12 cellular contexts compared by ENCODE assay signal in genomic region chr13:110447058-110447511, GRCh38.
A peak's percentile ranks its signal among the peaks of the same experiment; 100 is the strongest.
DNase-seq lines count a peak whose midpoint lies in the region; ATAC-seq, FAIRE-seq and TF ChIP-seq lines count a peak whose summit lies in the region.
"Had no signal": no experiment of that assay in that cellular context is flagged by ENCODE, and none has a peak within 500 bp of the region (broad histone marks: within the 10 kb centered on the region; RNA-seq: fewer than 3 reads in every experiment).

No MANE protein-coding gene starts in this region.

- H3K27ac ChIP-seq in astrocyte (ENCODE audit: low read depth, low read length), result peak overlapping the region; percentile 61
- no peak overlapping the region for H3K27ac ChIP-seq in OCI-LY7 (ENCODE audit: low read depth, low read length, poor library complexity, severe bottlenecking)

- H3K4me2 ChIP-seq in astrocyte (ENCODE audit: low read length) (peak overlapping the region; percentile 36), OCI-LY7 (ENCODE audit: low read length) (no peak overlapping the region)

- DNase-seq in GM13976 (ENCODE audit: low spot score), result peak; percentile 60
- DNase-seq in astrocyte (ENCODE audit: low read depth), result peak; percentile 42
- no peak for DNase-seq in nephron progenitor cell
- DNase-seq in OCI-LY7 (ENCODE audit: low spot score), result no peak
- DNase-seq in HK-2 (ENCODE audit: unreplicated experiment), result no peak
- DNase-seq in endothelial cell (ENCODE audit: low spot score), result no peak
- DNase-seq: CD8-positive, alpha-beta T cell; heart left ventricle; NCI-H2107 had no signal

- POLR2A ChIA-PET in OCI-LY7 (lab: Charles Lee), result no interaction called here

- no peak for FAIRE-seq in astrocyte (lab: Jason Lieb, UNC)

- H3K4me1 ChIP-seq in astrocyte (ENCODE audit: insufficient read depth, low read length), result peaks cover 55% of the 10 kb centered on the region
- no peaks in the 10 kb centered on the region for H3K4me1 ChIP-seq in OCI-LY7 (ENCODE audit: insufficient read depth, low read length, poor library complexity, severe bottlenecking)

- no TSS peak for BruUV-seq in OCI-LY7 (replicated peaks; lab: Mats Ljungman, UMichigan)

- H3K27me3 Mint-ChIP-seq in astrocyte (ENCODE audit: low read depth, unreplicated experiment) (no peaks in the 10 kb centered on the region), nephron progenitor cell (ENCODE audit: low read depth, poor library complexity) (no peaks in the 10 kb centered on the region), endothelial cell (ENCODE audit: unreplicated experiment) (peaks cover 15% of the 10 kb centered on the region)

- TF ChIP-seq CTCF in GM13976 (IDR thresholded peaks at IDR 0.05; ENCODE audit: borderline replicate concordance, control extremely low read depth, extremely low read depth, insufficient read depth, missing control alignments) (no peak), astrocyte (IDR thresholded peaks at IDR 0.05; ENCODE audit: insufficient read depth, low read depth, low read length) (no peak), nephron progenitor cell (IDR thresholded peaks at IDR 0.05) (no peak), OCI-LY7 (conservative IDR thresholded peaks at IDR 0.05; ENCODE audit: low read length) (no peak), endothelial cell (IDR thresholded peaks at IDR 0.05; ENCODE audit: unreplicated experiment) (no peak)

- H3K9me3 ChIP-seq in astrocyte (ENCODE audit: insufficient read depth, low read depth, low read length) (no peaks in the 10 kb centered on the region), OCI-LY7 (ENCODE audit: low read length) (no peaks in the 10 kb centered on the region)
- H3K9me3 ChIP-seq: heart left ventricle had no signal

- intact Hi-C loops in OCI-LY7 (cut with micrococcal nuclease; ENCODE audit: unreplicated experiment), result no loop called here

- peaks cover 45% of the 10 kb centered on the region for H3K36me3 Mint-ChIP-seq in astrocyte (ENCODE audit: low read depth, unreplicated experiment)
- H3K36me3 Mint-ChIP-seq in nephron progenitor cell (ENCODE audit: low read depth), result peaks cover 48% of the 10 kb centered on the region
- H3K36me3 Mint-ChIP-seq in endothelial cell (ENCODE audit: low read depth, unreplicated experiment), result peaks cover 53% of the 10 kb centered on the region
- H3K36me3 Mint-ChIP-seq: CD8-positive, alpha-beta T cell had no signal

- H3K9me3 Mint-ChIP-seq in astrocyte (ENCODE audit: unreplicated experiment) (no peaks in the 10 kb centered on the region), nephron progenitor cell (no peaks in the 10 kb centered on the region), endothelial cell (ENCODE audit: unreplicated experiment) (no peaks in the 10 kb centered on the region)
- H3K9me3 Mint-ChIP-seq: activated T-helper 17 cell treated with anti-CD3 and anti-CD28 coated beads, Interleukin-2, amount 50 U/mL, for 72 hours; CD8-positive, alpha-beta T cell had no signal

- H4K20me1 ChIP-seq in astrocyte (ENCODE audit: insufficient read depth, low read length) (peaks cover 14% of the 10 kb centered on the region), OCI-LY7 (ENCODE audit: insufficient read depth, low read length) (no peaks in the 10 kb centered on the region)

- no peak overlapping the region for H3K4me3 ChIP-seq in astrocyte (ENCODE audit: insufficient read depth, low read depth, low read length)
- no peak overlapping the region for H3K4me3 ChIP-seq in OCI-LY7 (ENCODE audit: low read depth, low read length, poor library complexity, severe bottlenecking)
- H3K4me3 ChIP-seq: heart left ventricle had no signal

- no peaks in the 10 kb centered on the region for H3K27me3 ChIP-seq in astrocyte (ENCODE audit: insufficient read depth, low read length)
- H3K27me3 ChIP-seq: heart left ventricle had no signal

- CTCF ChIA-PET in OCI-LY7 (lab: Charles Lee; ENCODE audit: unreplicated experiment), result no interaction called here

- peaks cover 62% of the 10 kb centered on the region for H3K4me1 Mint-ChIP-seq in astrocyte (ENCODE audit: low read depth, unreplicated experiment)
- H3K4me1 Mint-ChIP-seq in nephron progenitor cell, result peaks cover 41% of the 10 kb centered on the region
- no peaks in the 10 kb centered on the region for H3K4me1 Mint-ChIP-seq in endothelial cell (ENCODE audit: unreplicated experiment)
- H3K4me1 Mint-ChIP-seq: activated T-helper 17 cell treated with anti-CD3 and anti-CD28 coated beads, Interleukin-2, amount 50 U/mL, for 72 hours had no signal

- no peak overlapping the region for H2AFZ ChIP-seq in astrocyte (ENCODE audit: low read depth, low read length)
- no peak overlapping the region for H2AFZ ChIP-seq in OCI-LY7 (ENCODE audit: low read length)

- H3K4me3 Mint-ChIP-seq in astrocyte (ENCODE audit: unreplicated experiment) (peak overlapping the region; percentile 66), nephron progenitor cell (no peak overlapping the region), endothelial cell (ENCODE audit: unreplicated experiment) (no peak overlapping the region)
- H3K4me3 Mint-ChIP-seq: activated T-helper 17 cell treated with anti-CD3 and anti-CD28 coated beads, Interleukin-2, amount 50 U/mL, for 72 hours; CD8-positive, alpha-beta T cell had no signal

- H3K36me3 ChIP-seq in astrocyte (ENCODE audit: insufficient read depth, low read length) (peaks cover 45% of the 10 kb centered on the region), OCI-LY7 (ENCODE audit: insufficient read depth, low read length) (no peaks in the 10 kb centered on the region)

- H3K79me2 ChIP-seq in astrocyte (ENCODE audit: insufficient read depth, low read length) (no peaks in the 10 kb centered on the region), OCI-LY7 (ENCODE audit: insufficient read depth, low read depth, low read length) (no peaks in the 10 kb centered on the region)

- H3K9me2 ChIP-seq in OCI-LY7 (ENCODE audit: insufficient read depth, low read length), result no peaks in the 10 kb centered on the region

- ATAC-seq in HG02610 (IDR thresholded peaks at IDR 0.05; ENCODE audit: unreplicated experiment) (peak; percentile 35), GM19351 (IDR thresholded peaks at IDR 0.05; ENCODE audit: unreplicated experiment) (no peak)
- ATAC-seq: activated T-helper 17 cell treated with anti-CD3 and anti-CD28 coated beads, Interleukin-2, amount 50 U/mL, for 72 hours; CD8-positive, alpha-beta T cell; heart left ventricle had no signal

- H3K27ac Mint-ChIP-seq in astrocyte (ENCODE audit: unreplicated experiment) (peak overlapping the region; percentile 44), nephron progenitor cell (peak overlapping the region; percentile 94), endothelial cell (ENCODE audit: unreplicated experiment) (no peak overlapping the region)
- H3K27ac Mint-ChIP-seq: activated T-helper 17 cell treated with anti-CD3 and anti-CD28 coated beads, Interleukin-2, amount 50 U/mL, for 72 hours; CD8-positive, alpha-beta T cell had no signal

- in situ Hi-C loops in GM13976 (cut with MboI; ENCODE audit: low sequenced_read_pairs, unreplicated experiment), result no loop called here

- H3K9ac ChIP-seq in astrocyte (ENCODE audit: low read length), result no peak overlapping the region

Comparison
In these comparisons a context has a peak if more than half of its experiments do, and no peak if none do; other contexts are left out.
1. DNase-seq: peak in GM13976 (single experiment) and astrocyte (single experiment); none in nephron progenitor cell (single experiment), OCI-LY7 (single experiment), HK-2 (single experiment) and endothelial cell (single experiment).